Comparison of ENCODE assay signal across 8 cellular contexts in the genomic region with DNA sequence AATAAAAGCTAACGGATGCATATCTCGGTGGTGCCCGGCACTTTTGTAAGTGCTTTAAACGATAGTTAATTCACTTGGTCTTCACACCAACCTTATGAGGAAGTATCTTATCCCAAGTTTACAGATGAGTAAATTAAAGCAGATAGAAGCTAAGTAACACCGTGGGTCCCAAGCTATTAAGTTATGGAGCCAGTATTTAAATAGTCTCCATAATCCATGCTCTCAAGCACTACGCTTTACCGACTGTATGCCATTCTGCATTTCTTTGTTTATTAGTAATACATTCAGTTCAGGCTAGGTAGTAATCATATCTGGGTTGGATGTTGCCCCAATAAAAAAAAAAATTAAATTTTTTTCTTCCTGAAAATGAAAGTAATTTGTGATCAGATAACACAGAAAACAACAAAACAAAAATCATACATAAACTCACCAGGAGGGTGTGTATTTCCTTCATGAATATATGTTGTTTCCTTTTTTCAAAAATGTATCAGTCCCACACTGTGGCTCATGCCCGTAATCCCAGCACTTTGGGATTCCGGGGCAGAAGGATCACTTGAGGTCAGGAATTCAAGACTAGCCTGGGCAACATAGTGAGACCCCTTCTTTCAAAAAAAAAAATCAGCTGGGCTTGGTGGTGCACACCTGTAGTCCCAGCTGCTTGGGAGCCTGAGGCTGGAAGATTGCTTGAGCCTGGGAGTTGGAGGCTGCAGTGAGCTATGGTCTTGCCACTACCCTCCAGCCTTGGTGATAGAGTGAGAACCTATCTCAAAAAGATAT. TPM values are rescaled to one million over a fixed set of nuclear protein-coding genes. Genes with fewer than 3 reads are reported as not detected.
A peak's percentile ranks its signal among the peaks of the same experiment; 100 is the strongest.
DNase-seq lines count a peak whose midpoint lies in the region; ATAC-seq, FAIRE-seq and TF ChIP-seq lines count a peak whose summit lies in the region.

No MANE protein-coding gene starts in this region.

- no peak for ATAC-seq in GM19463 (IDR thresholded peaks at IDR 0.05; ENCODE audit: unreplicated experiment)

- no peaks in the 10 kb centered on the region for H4K20me1 ChIP-seq in keratinocyte (ENCODE audit: control insufficient read depth, extremely low read depth, insufficient read depth, low read length)

- FAIRE-seq in keratinocyte (lab: Jason Lieb, UNC) = no peak

- H3K27me3 Mint-ChIP-seq in activated naive CD4-positive, alpha-beta T cell treated with anti-CD3 and anti-CD28 coated beads, Interleukin-2, amount 50 U/mL, for 24 hours = no peaks in the 10 kb centered on the region
- H3K27me3 Mint-ChIP-seq in activated T-helper 1 cell treated with anti-CD3 and anti-CD28 coated beads, Interleukin-12 subunit alpha, Interleukin-12 subunit beta, Interleukin-2, Interleukin-4 antibody, amounts not matched to agents 30 ng/mL and 10 ng/mL and 1 ng/mL, durations not matched to agents 14 hours and 24 hours and 36 hours (ENCODE audit: insufficient read depth) = no peaks in the 10 kb centered on the region

- H3K4me3 ChIP-seq in keratinocyte (ENCODE audit: control insufficient read depth in 2 of 3, extremely low read depth in 1 of 3, insufficient read depth in 2 of 3, low read depth in 1 of 3, low read length in 3 of 3) = peak overlapping the region; percentile 77 to 99 (median 98)
- H3K4me3 ChIP-seq in tibial nerve = peak overlapping the region; percentile 80 to 83 (median 82)

- peak overlapping the region; percentile 100 for H2AFZ ChIP-seq in keratinocyte (ENCODE audit: control insufficient read depth, low read length)

- H3K4me1 ChIP-seq in keratinocyte (ENCODE audit: control insufficient read depth, extremely low read depth, insufficient read depth, low read length) = peaks cover 13% of the 10 kb centered on the region
- peaks cover 0 to 43% (median 11%) of the 10 kb centered on the region in 4 donors for H3K4me1 ChIP-seq in tibial nerve

- H3K9ac ChIP-seq in keratinocyte (ENCODE audit: control insufficient read depth, extremely low read depth, insufficient read depth, low read length) = peak overlapping the region; percentile 91

- TF ChIP-seq POLR2A in tibial nerve (IDR thresholded peaks at IDR 0.05) = no peak

- H3K4me2 ChIP-seq in keratinocyte (ENCODE audit: control insufficient read depth, extremely low read depth, insufficient read depth, low read depth, low read length) = peak overlapping the region; percentile 94

- H3K36me3 ChIP-seq in keratinocyte (ENCODE audit: control insufficient read depth in 2 of 2, extremely low read depth in 1 of 2, insufficient read depth in 2 of 2, low read length in 2 of 2) (peaks cover 4 to 5% of the 10 kb centered on the region in 2 experiments), tibial nerve (peaks cover 0 to 11% (median 1%) of the 10 kb centered on the region in 3 donors)

- peak overlapping the region; percentile 96 for H3K27ac Mint-ChIP-seq in activated naive CD4-positive, alpha-beta T cell treated with anti-CD3 and anti-CD28 coated beads, Interleukin-2, amount 50 U/mL, for 24 hours
- H3K27ac Mint-ChIP-seq in activated T-helper 1 cell treated with anti-CD3 and anti-CD28 coated beads, Interleukin-12 subunit alpha, Interleukin-12 subunit beta, Interleukin-2, Interleukin-4 antibody, amounts not matched to agents 30 ng/mL and 10 ng/mL and 1 ng/mL, durations not matched to agents 14 hours and 24 hours and 36 hours = peak overlapping the region; percentile 92

- H3K9me3 ChIP-seq in keratinocyte (ENCODE audit: control insufficient read depth, low read depth, low read length) (no peaks in the 10 kb centered on the region), tibial nerve (no peaks in the 10 kb centered on the region)

- H3K36me3 Mint-ChIP-seq in activated naive CD4-positive, alpha-beta T cell treated with anti-CD3 and anti-CD28 coated beads, Interleukin-2, amount 50 U/mL, for 24 hours = peaks cover 5% of the 10 kb centered on the region
- peaks cover 24% of the 10 kb centered on the region for H3K36me3 Mint-ChIP-seq in activated T-helper 1 cell treated with anti-CD3 and anti-CD28 coated beads, Interleukin-12 subunit alpha, Interleukin-12 subunit beta, Interleukin-2, Interleukin-4 antibody, amounts not matched to agents 30 ng/mL and 10 ng/mL and 1 ng/mL, durations not matched to agents 14 hours and 24 hours and 36 hours (ENCODE audit: low read depth)

- TF ChIP-seq EP300 in tibial nerve (IDR thresholded peaks at IDR 0.05) = no peak

- peak overlapping the region; percentile 99 for H3K4me3 Mint-ChIP-seq in activated naive CD4-positive, alpha-beta T cell treated with anti-CD3 and anti-CD28 coated beads, Interleukin-2, amount 50 U/mL, for 24 hours
- H3K4me3 Mint-ChIP-seq in activated T-helper 1 cell treated with anti-CD3 and anti-CD28 coated beads, Interleukin-12 subunit alpha, Interleukin-12 subunit beta, Interleukin-2, Interleukin-4 antibody, amounts not matched to agents 30 ng/mL and 10 ng/mL and 1 ng/mL, durations not matched to agents 14 hours and 24 hours and 36 hours = peak overlapping the region; percentile 100

- intact Hi-C loops in activated T-helper 1 cell treated with anti-CD3 and anti-CD28 coated beads, Interleukin-12 subunit alpha, Interleukin-12 subunit beta, Interleukin-2, Interleukin-4 antibody, amounts not matched to agents 30 ng/mL and 10 ng/mL and 1 ng/mL, durations not matched to agents 14 hours and 24 hours and 36 hours (cut with micrococcal nuclease) = loop anchor here (1.0 to 5.0 kb wide), 7 partner anchors 38 to 701 kb away; a partner anchor contains a TSS

- dilution Hi-C loops in keratinocyte (cut with MboI; ENCODE audit: extremely low pct_ligation_motif_present, low sequenced_read_pairs) = no loop called here

- no peak overlapping the region for H3K27ac ChIP-seq in keratinocyte (ENCODE audit: control insufficient read depth, insufficient read depth, low read length)
- peak overlapping the region; percentile 98 to 99 (median 98) for H3K27ac ChIP-seq in tibial nerve

- no peaks in the 10 kb centered on the region for H3K9me1 ChIP-seq in keratinocyte (ENCODE audit: control insufficient read depth, extremely low read depth, insufficient read depth, low read length)

- 16 to 22% methylated on average over 9 of the region's 9 CpGs for whole genome bisulfite sequencing in tibial nerve, 2 donors

- no peaks in the 10 kb centered on the region for H3K9me3 Mint-ChIP-seq in activated naive CD4-positive, alpha-beta T cell treated with anti-CD3 and anti-CD28 coated beads, Interleukin-2, amount 50 U/mL, for 24 hours
- peaks cover 14% of the 10 kb centered on the region for H3K9me3 Mint-ChIP-seq in activated T-helper 1 cell treated with anti-CD3 and anti-CD28 coated beads, Interleukin-12 subunit alpha, Interleukin-12 subunit beta, Interleukin-2, Interleukin-4 antibody, amounts not matched to agents 30 ng/mL and 10 ng/mL and 1 ng/mL, durations not matched to agents 14 hours and 24 hours and 36 hours

- peaks cover 73% of the 10 kb centered on the region for H3K4me1 Mint-ChIP-seq in activated naive CD4-positive, alpha-beta T cell treated with anti-CD3 and anti-CD28 coated beads, Interleukin-2, amount 50 U/mL, for 24 hours
- H3K4me1 Mint-ChIP-seq in activated T-helper 1 cell treated with anti-CD3 and anti-CD28 coated beads, Interleukin-12 subunit alpha, Interleukin-12 subunit beta, Interleukin-2, Interleukin-4 antibody, amounts not matched to agents 30 ng/mL and 10 ng/mL and 1 ng/mL, durations not matched to agents 14 hours and 24 hours and 36 hours (ENCODE audit: low read depth) = peaks cover 71% of the 10 kb centered on the region

- no peaks in the 10 kb centered on the region for H3K27me3 ChIP-seq in keratinocyte (ENCODE audit: control insufficient read depth, extremely low read depth, insufficient read depth, low read length)
- H3K27me3 ChIP-seq in tibial nerve = no peaks in the 10 kb centered on the region

- peak in 1 of 3 experiments; percentile 8 for TF ChIP-seq CTCF in keratinocyte (optimal IDR thresholded peaks at IDR 0.05 in 1 of 3, IDR thresholded peaks at IDR 0.05 in 1 of 3, conservative IDR thresholded peaks at IDR 0.05 in 1 of 3; ENCODE audit: extremely low read depth in 1 of 3, insufficient read depth in 2 of 3, low read length in 3 of 3)
- TF ChIP-seq CTCF in tibial nerve (IDR thresholded peaks at IDR 0.05) = peak in 1 of 5 experiments; percentile 4

- DNase-seq in activated naive CD4-positive, alpha-beta T cell (lab: John Stamatoyannopoulos, UW) = no peak
- no peak for DNase-seq in activated T-helper 1 cell treated with anti-CD3 and anti-CD28 coated beads, Interleukin-12 subunit alpha, Interleukin-12 subunit beta, Interleukin-2, Interleukin-4 antibody, amounts not matched to agents 30 ng/mL and 10 ng/mL and 1 ng/mL, durations not matched to agents 14 hours and 24 hours and 36 hours (ENCODE audit: low spot score)
- DNase-seq in keratinocyte (ENCODE audit: low read depth, low spot score) (no peak), tibial nerve (ENCODE audit: low spot score in 2 of 2) (no peak), SHP77 treated with DMSO at 0.1 percent for 48 hours (lab: John Stamatoyannopoulos, UW) (no peak), foreskin melanocyte (no peak)

- H3K79me2 ChIP-seq in keratinocyte (ENCODE audit: control insufficient read depth, insufficient read depth, low read length) = peaks cover 35% of the 10 kb centered on the region

RNA-seq across cellular contexts. Expression of a gene that starts 1.4 kb away (rescaled TPM):
- 179 and 192 TPM in 2 replicates for total RNA-seq in activated T-helper 1 cell treated with anti-CD3 and anti-CD28 coated beads, Interleukin-12 subunit alpha, Interleukin-12 subunit beta, Interleukin-2, Interleukin-4 antibody, amounts not matched to agents 30 ng/mL and 10 ng/mL and 1 ng/mL, durations not matched to agents 14 hours and 24 hours and 36 hours
- 107 to 158 TPM (median 127 TPM) in 3 replicates for polyA plus RNA-seq in keratinocyte
- polyA plus RNA-seq in keratinocyte (2011; ENCODE audit: low read depth) = 54.4 TPM
- 69.1 and 88.0 TPM in 2 replicates for polyA plus RNA-seq in keratinocyte (2011; cell fraction: cytosol; rRNA removed)
- polyA plus RNA-seq in keratinocyte (2011; cell fraction: nucleus; rRNA removed) = 194 TPM in 2 replicates
- 89.3 and 93.7 TPM in 2 replicates for polyA plus RNA-seq in keratinocyte (2012; ENCODE audit: low replicate concordance)
- 175 to 246 TPM (median 180 TPM) in 3 replicates for polyA minus RNA-seq in keratinocyte
- 146 TPM for polyA minus RNA-seq in keratinocyte (2011; cell fraction: cytosol; rRNA and poly(A)+ RNA removed)
- 138 and 158 TPM in 2 replicates for polyA minus RNA-seq in keratinocyte (2011; cell fraction: nucleus; rRNA and poly(A)+ RNA removed)
- 100 to 1,000 TPM in 1 of 4 donors, 10 to 100 TPM in 3; 63.2 to 109 (median 96.0) TPM for total RNA-seq in tibial nerve

RNA-seq across cellular contexts. Expression of a gene that starts 36.6 kb away (rescaled TPM):
- total RNA-seq in activated T-helper 1 cell treated with anti-CD3 and anti-CD28 coated beads, Interleukin-12 subunit alpha, Interleukin-12 subunit beta, Interleukin-2, Interleukin-4 antibody, amounts not matched to agents 30 ng/mL and 10 ng/mL and 1 ng/mL, durations not matched to agents 14 hours and 24 hours and 36 hours = 9.6 and 11.3 TPM in 2 replicates
- polyA plus RNA-seq in keratinocyte = 10.4 to 12.4 TPM (median 11.0 TPM) in 3 replicates
- polyA plus RNA-seq in keratinocyte (2011; ENCODE audit: low read depth) = 8.4 TPM
- polyA plus RNA-seq in keratinocyte (2011; cell fraction: cytosol; rRNA removed) = 7.7 and 7.8 TPM in 2 replicates
- 25.6 and 30.7 TPM in 2 replicates for polyA plus RNA-seq in keratinocyte (2011; cell fraction: nucleus; rRNA removed)
- 5.5 and 7.5 TPM in 2 replicates for polyA plus RNA-seq in keratinocyte (2012; ENCODE audit: low replicate concordance)
- polyA minus RNA-seq in keratinocyte = 8.3 to 19.7 TPM (median 13.7 TPM) in 3 replicates
- polyA minus RNA-seq in keratinocyte (2011; cell fraction: cytosol; rRNA and poly(A)+ RNA removed) = 8.8 TPM
- polyA minus RNA-seq in keratinocyte (2011; cell fraction: nucleus; rRNA and poly(A)+ RNA removed) = 5.7 and 7.8 TPM in 2 replicates
- total RNA-seq in tibial nerve = 10 to 100 TPM; 28.8 to 87.0 (median 37.6) TPM

RNA-seq across cellular contexts. Expression of a gene that starts 38.5 kb away (rescaled TPM):
- total RNA-seq in activated T-helper 1 cell treated with anti-CD3 and anti-CD28 coated beads, Interleukin-12 subunit alpha, Interleukin-12 subunit beta, Interleukin-2, Interleukin-4 antibody, amounts not matched to agents 30 ng/mL and 10 ng/mL and 1 ng/mL, durations not matched to agents 14 hours and 24 hours and 36 hours = 0.69 and 1.4 TPM in 2 replicates
- polyA plus RNA-seq in keratinocyte = 0.39 to 0.54 TPM (median 0.40 TPM) in 3 replicates
- polyA plus RNA-seq in keratinocyte (2011; ENCODE audit: low read depth) = not detected
- polyA plus RNA-seq in keratinocyte (2011; cell fraction: cytosol; rRNA removed) = 0.27 and 0.44 TPM in 2 replicates
- 0.13 and 0.29 TPM in 2 replicates for polyA plus RNA-seq in keratinocyte (2011; cell fraction: nucleus; rRNA removed)
- 0.40 TPM in 1 of 2 replicates, not detected in the other for polyA plus RNA-seq in keratinocyte (2012; ENCODE audit: low replicate concordance)
- polyA minus RNA-seq in keratinocyte = 0.35 TPM in 1 of 3 replicates, not detected in the others
- polyA minus RNA-seq in keratinocyte (2011; cell fraction: cytosol; rRNA and poly(A)+ RNA removed) = not detected
- 1.2 TPM in 1 of 2 replicates, not detected in the other for polyA minus RNA-seq in keratinocyte (2011; cell fraction: nucleus; rRNA and poly(A)+ RNA removed)
- total RNA-seq in tibial nerve = 1 to 10 TPM in 3 of 4 donors, not detected in 1; 2.7 to 7.9 (median 2.9) TPM
